ENCODE assay signal across 8 cellular contexts in the genomic region with DNA sequence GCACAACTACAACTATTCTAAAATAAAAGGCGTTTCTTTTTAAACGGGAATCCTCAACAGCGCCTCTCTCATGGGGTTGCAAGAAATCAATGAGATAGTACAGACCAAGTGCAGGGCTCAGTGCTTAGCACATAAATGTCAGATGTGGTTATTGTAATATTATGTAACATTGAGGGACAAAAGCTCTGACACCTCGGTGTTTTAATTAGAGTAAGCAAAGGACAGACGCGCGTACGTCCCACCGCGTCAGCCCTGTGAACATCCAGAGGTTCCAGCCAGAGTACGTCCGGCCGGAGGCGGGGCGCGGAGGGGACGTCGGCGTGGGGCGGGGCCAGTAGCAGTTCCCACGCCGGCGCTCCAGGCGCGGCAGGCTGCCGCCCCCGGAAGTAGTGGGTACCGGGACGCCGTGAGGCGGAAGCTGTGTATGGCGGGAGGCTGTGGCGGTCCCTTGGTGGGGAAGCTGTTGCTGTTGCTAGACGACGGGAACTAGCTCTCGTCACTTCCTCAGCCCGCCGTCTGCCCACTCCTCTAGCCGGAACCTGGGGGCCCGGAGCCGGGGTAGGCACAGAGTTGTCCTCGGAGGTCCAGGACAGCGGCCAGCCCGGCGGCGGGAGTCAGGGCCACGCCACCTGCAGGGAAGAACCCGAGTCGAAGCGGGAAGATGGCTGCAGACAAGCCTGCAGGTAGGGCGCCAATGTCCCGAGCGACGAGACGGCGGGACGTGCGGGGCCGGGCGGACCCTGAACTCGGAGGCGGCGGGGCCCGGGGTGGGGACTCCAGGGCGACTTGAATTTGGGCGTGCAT. TPM values are rescaled to one million over a fixed set of nuclear protein-coding genes. Genes with fewer than 3 reads are reported as not detected.
DNase-seq lines count a peak whose midpoint lies in the region; ATAC-seq and TF ChIP-seq lines count a peak whose summit lies in the region.

A gene with protein sequence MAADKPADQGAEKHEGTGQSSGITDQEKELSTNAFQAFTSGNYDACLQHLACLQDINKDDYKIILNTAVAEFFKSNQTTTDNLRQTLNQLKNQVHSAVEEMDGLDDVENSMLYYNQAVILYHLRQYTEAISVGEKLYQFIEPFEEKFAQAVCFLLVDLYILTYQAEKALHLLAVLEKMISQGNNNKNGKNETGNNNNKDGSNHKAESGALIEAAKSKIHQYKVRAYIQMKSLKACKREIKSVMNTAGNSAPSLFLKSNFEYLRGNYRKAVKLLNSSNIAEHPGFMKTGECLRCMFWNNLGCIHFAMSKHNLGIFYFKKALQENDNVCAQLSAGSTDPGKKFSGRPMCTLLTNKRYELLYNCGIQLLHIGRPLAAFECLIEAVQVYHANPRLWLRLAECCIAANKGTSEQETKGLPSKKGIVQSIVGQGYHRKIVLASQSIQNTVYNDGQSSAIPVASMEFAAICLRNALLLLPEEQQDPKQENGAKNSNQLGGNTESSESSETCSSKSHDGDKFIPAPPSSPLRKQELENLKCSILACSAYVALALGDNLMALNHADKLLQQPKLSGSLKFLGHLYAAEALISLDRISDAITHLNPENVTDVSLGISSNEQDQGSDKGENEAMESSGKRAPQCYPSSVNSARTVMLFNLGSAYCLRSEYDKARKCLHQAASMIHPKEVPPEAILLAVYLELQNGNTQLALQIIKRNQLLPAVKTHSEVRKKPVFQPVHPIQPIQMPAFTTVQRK (plus strand): TSS at position 389 of the 804 bp plus-strand sequence. CDS start 273 bp downstream, at position 662.

- ATAC-seq in HG02885 (IDR thresholded peaks at IDR 0.05; ENCODE audit: poor library complexity, unreplicated experiment) = peak; percentile 97
- ATAC-seq in left cardiac atrium = peak; percentile 99 to 100
- ATAC-seq in upper lobe of right lung = peak; percentile 100

- peak; percentile 71 for TF ChIP-seq POLR2A in GM15510 (IDR thresholded peaks at IDR 0.05; ENCODE audit: borderline replicate concordance, extremely low read depth, insufficient read length)

- H3K27ac Mint-ChIP-seq in T-helper 1 cell treated with Interleukin-12 subunit alpha and Interleukin-12 subunit beta and Interleukin-4 antibody, amounts not matched to agents 30 μg/mL and 1 μg/mL, for 36 hours = peak within 1 kb of the TSS; percentile 86

- peaks cover 10% of the 10 kb centered on the region for H3K36me3 Mint-ChIP-seq in T-helper 1 cell treated with Interleukin-12 subunit alpha and Interleukin-12 subunit beta and Interleukin-4 antibody, amounts not matched to agents 30 μg/mL and 1 μg/mL, for 36 hours (ENCODE audit: low read depth)

- peak within 1 kb of the TSS; percentile 84 for H3K27ac ChIP-seq in upper lobe of right lung

- H3K4me3 Mint-ChIP-seq in T-helper 1 cell treated with Interleukin-12 subunit alpha and Interleukin-12 subunit beta and Interleukin-4 antibody, amounts not matched to agents 30 μg/mL and 1 μg/mL, for 36 hours = peak within 1 kb of the TSS; percentile 90

- no peaks in the 10 kb centered on the region for H3K27me3 ChIP-seq in upper lobe of right lung

- peaks cover 18% of the 10 kb centered on the region for H3K4me1 ChIP-seq in upper lobe of right lung

- DNase-seq in NCI-H1694 (lab: John Stamatoyannopoulos, UW) (peak; percentile 51), amniotic stem cell (lab: John Stamatoyannopoulos, UW) (peak; percentile 92), left cardiac atrium (peak; percentile 96), posterior vena cava (ENCODE audit: low spot score) (peak; percentile 99), upper lobe of right lung (peak; percentile 98)

- peaks cover 4% of the 10 kb centered on the region for H3K27me3 Mint-ChIP-seq in T-helper 1 cell treated with Interleukin-12 subunit alpha and Interleukin-12 subunit beta and Interleukin-4 antibody, amounts not matched to agents 30 μg/mL and 1 μg/mL, for 36 hours (ENCODE audit: low read depth)

- TF ChIP-seq CTCF in upper lobe of right lung (IDR thresholded peaks at IDR 0.05) = peak; percentile 20

- H3K4me1 Mint-ChIP-seq in T-helper 1 cell treated with Interleukin-12 subunit alpha and Interleukin-12 subunit beta and Interleukin-4 antibody, amounts not matched to agents 30 μg/mL and 1 μg/mL, for 36 hours (ENCODE audit: low read depth) = peaks cover 29% of the 10 kb centered on the region

- H3K9me3 ChIP-seq in upper lobe of right lung = no peaks in the 10 kb centered on the region

- peaks cover 6% of the 10 kb centered on the region for H3K36me3 ChIP-seq in upper lobe of right lung

- H3K9me3 Mint-ChIP-seq in T-helper 1 cell treated with Interleukin-12 subunit alpha and Interleukin-12 subunit beta and Interleukin-4 antibody, amounts not matched to agents 30 μg/mL and 1 μg/mL, for 36 hours = no peaks in the 10 kb centered on the region

- intact Hi-C loops in left cardiac atrium (cut with DNase I) = no loop called here
- intact Hi-C loops in posterior vena cava (cut with DNase I) = no loop called here
- intact Hi-C loops in upper lobe of right lung (cut with DNase I) = no loop called here

- H3K4me3 ChIP-seq in upper lobe of right lung = peak within 1 kb of the TSS; percentile 82

RNA-seq across cellular contexts. Expression of the gene that starts here (rescaled TPM):
- 10 to 100 TPM; 16.1 to 18.1 TPM for total RNA-seq in left cardiac atrium
- total RNA-seq in posterior vena cava = 10 to 100 TPM; 20.0 to 26.5 TPM
- 30.1 TPM for total RNA-seq in upper lobe of right lung

Comparison
In these comparisons a context has a peak if more than half of its experiments do, and no peak if none do; other contexts are left out.
1. Peak in every context shown above with its lines: DNase-seq, ATAC-seq, H3K4me3 ChIP-seq and H3K27ac ChIP-seq.